In the genomic region with DNA sequence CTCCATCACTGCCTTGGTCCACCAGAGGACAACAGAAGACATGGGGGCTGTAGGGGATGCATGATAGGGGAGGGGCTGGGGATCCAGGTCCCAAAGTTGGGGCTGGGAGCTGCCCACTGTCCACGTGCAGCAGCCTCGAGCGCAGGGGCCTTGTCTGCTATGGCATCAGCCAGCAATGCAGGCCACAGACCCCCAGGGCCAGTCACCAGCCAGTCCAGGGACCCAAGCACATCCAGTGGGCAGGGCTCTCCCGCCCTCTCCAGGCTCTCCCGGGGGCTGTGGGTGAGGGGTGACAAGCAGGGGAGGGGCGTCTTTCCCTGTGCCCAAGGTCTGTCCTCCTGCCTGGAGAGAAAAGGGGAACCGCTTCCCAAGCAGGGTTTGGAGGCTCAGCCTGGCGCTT, we compare ENCODE assay signal across 18 cellular contexts. TPM values are rescaled to one million over a fixed set of nuclear protein-coding genes. Genes with fewer than 3 reads are reported as not detected.
DNase-seq lines count a peak whose midpoint lies in the region; ATAC-seq and TF ChIP-seq lines count a peak whose summit lies in the region.
"Had no signal": no experiment of that assay in that cellular context is flagged by ENCODE, and none has a peak within 500 bp of the region (broad histone marks: within the 10 kb centered on the region; RNA-seq: fewer than 3 reads in every experiment).

No MANE protein-coding gene starts in this region.

- peak; percentile 58 for DNase-seq in activated effector memory CD4-positive, alpha-beta T cell treated with anti-CD3 and anti-CD28 coated beads, Interleukin-2, amount 50 U/mL, for 16 hours
- DNase-seq in activated effector memory CD4-positive, alpha-beta T cell treated with Interleukin-2 at 50 U/mL for 16 hours: no peak
- DNase-seq in lower lobe of right lung: peak; percentile 38
- peak; percentile 38 to 63 for DNase-seq in suprapubic skin (ENCODE audit: low spot score in 2 of 2)
- no peak for DNase-seq in stimulated activated CD4-positive, alpha-beta T cell treated with anti-CD3 and anti-CD28 coated beads, Interleukin-12 subunit alpha, Interleukin-12 subunit beta, amount 100 ng/mL, for 4 hours
- no peak for DNase-seq in NCI-H1694 (lab: John Stamatoyannopoulos, UW)
- DNase-seq: NCI-H1694 treated with DMSO at 0.1 percent for 48 hours, NCI-H2081 treated with DMSO at 0.1 percent for 48 hours, NCI-H446, NCI-H526 treated with DMSO at 0.1 percent for 48 hours, OCI-M1 had no signal

- H3K4me1 ChIP-seq in lower lobe of right lung: no peaks in the 10 kb centered on the region
- no peaks in the 10 kb centered on the region for H3K4me1 ChIP-seq in suprapubic skin
- H3K4me1 ChIP-seq: SJSA1 had no signal

- H3K4me3 ChIP-seq in lower lobe of right lung: no peak overlapping the region
- H3K4me3 ChIP-seq in suprapubic skin: no peak overlapping the region
- H3K4me3 ChIP-seq: SJSA1 had no signal

- no peak for TF ChIP-seq POLR2A in suprapubic skin (IDR thresholded peaks at IDR 0.05)

- H3K27ac ChIP-seq in lower lobe of right lung (no peak overlapping the region), suprapubic skin (no peak overlapping the region)
- H3K27ac ChIP-seq: SJSA1 had no signal

- H3K27me3 Mint-ChIP-seq in brain: peaks cover 5% of the 10 kb centered on the region
- H3K27me3 Mint-ChIP-seq: B cell, IgD-negative memory B cell had no signal

- no peak overlapping the region for H3K4me3 Mint-ChIP-seq in brain
- H3K4me3 Mint-ChIP-seq: B cell, CD14-positive monocyte, IgD-negative memory B cell had no signal

- peaks cover 35% of the 10 kb centered on the region for H3K4me1 Mint-ChIP-seq in brain
- H3K4me1 Mint-ChIP-seq: B cell, CD14-positive monocyte, IgD-negative memory B cell had no signal

- peaks cover under 1% of the 10 kb centered on the region for H3K9me3 ChIP-seq in lower lobe of right lung
- peaks cover 5% of the 10 kb centered on the region for H3K9me3 ChIP-seq in suprapubic skin
- H3K9me3 ChIP-seq: SJSA1 had no signal

- H3K27me3 ChIP-seq in lower lobe of right lung (ENCODE audit: low read depth) (no peaks in the 10 kb centered on the region), suprapubic skin (no peaks in the 10 kb centered on the region)
- H3K27me3 ChIP-seq: SJSA1 had no signal

- WGBS in suprapubic skin: 98% methylated on average over 5 of the region's 8 CpGs

- peaks cover 19% of the 10 kb centered on the region for H3K36me3 ChIP-seq in lower lobe of right lung
- peaks cover 27% of the 10 kb centered on the region for H3K36me3 ChIP-seq in suprapubic skin

- peaks cover 6% of the 10 kb centered on the region for H3K36me3 Mint-ChIP-seq in brain

- TF ChIP-seq CTCF in brain (conservative IDR thresholded peaks at IDR 0.05): no peak
- no peak for TF ChIP-seq CTCF in lower lobe of right lung (IDR thresholded peaks at IDR 0.05)
- TF ChIP-seq CTCF in suprapubic skin (IDR thresholded peaks at IDR 0.05): no peak

- no peak for ATAC-seq in lower lobe of right lung
- ATAC-seq in GM21515 (IDR thresholded peaks at IDR 0.05; ENCODE audit: unreplicated experiment): no peak
- ATAC-seq: Right ventricle myocardium inferior had no signal

- TF ChIP-seq EP300 in suprapubic skin (IDR thresholded peaks at IDR 0.05): no peak

- H3K9me3 Mint-ChIP-seq in brain: no peaks in the 10 kb centered on the region

- peak overlapping the region in 3 of 5 experiments; percentile 33 to 77 (median 59) for H3K27ac Mint-ChIP-seq in brain
- H3K27ac Mint-ChIP-seq: B cell, IgD-negative memory B cell had no signal

- intact Hi-C loops in lower lobe of right lung (cut with DNase I): no loop called here

RNA-seq across cellular contexts. Expression of gene PEPD, which starts 32.8 kb away (rescaled TPM):
- 239 TPM for polyA plus RNA-seq in brain (ENCODE audit: insufficient read depth, low read depth, low replicate concordance)
- total RNA-seq in lower lobe of right lung (94.0 TPM), suprapubic skin (10 to 100 TPM; 35.2 to 73.8 (median 55.9) TPM)

Comparison
In these comparisons a context has a peak if more than half of its experiments do, and no peak if none do; other contexts are left out.
1. DNase-seq: peak in activated effector memory CD4-positive, alpha-beta T cell treated with anti-CD3 and anti-CD28 coated beads, Interleukin-2, amount 50 U/mL, for 16 hours (single experiment), lower lobe of right lung (single experiment) and suprapubic skin (2 of 2); none in activated effector memory CD4-positive, alpha-beta T cell treated with Interleukin-2 at 50 U/mL for 16 hours (single experiment), stimulated activated CD4-positive, alpha-beta T cell treated with anti-CD3 and anti-CD28 coated beads, Interleukin-12 subunit alpha, Interleukin-12 subunit beta, amount 100 ng/mL, for 4 hours (single experiment) and NCI-H1694 (single experiment).